In genomic region chr12:109998241-109998903, GRCh38 we compare ENCODE assay signal across 8 cellular contexts. TPM values are rescaled to one million over a fixed set of nuclear protein-coding genes. Genes with fewer than 3 reads are reported as not detected.
DNase-seq lines count a peak whose midpoint lies in the region; ATAC-seq, FAIRE-seq and TF ChIP-seq lines count a peak whose summit lies in the region.

No MANE protein-coding gene starts in this region.

- ATAC-seq in HG03342 (IDR thresholded peaks at IDR 0.05; ENCODE audit: unreplicated experiment), result no peak
- no peak for ATAC-seq in GM21529 (IDR thresholded peaks at IDR 0.05; ENCODE audit: unreplicated experiment)

- peak overlapping the region; percentile 89 to 99 (median 96) for H3K4me3 Mint-ChIP-seq in CD4-positive, alpha-beta memory T cell
- H3K4me3 Mint-ChIP-seq in neural crest cell, result peak overlapping the region; percentile 92

- POLR2A ChIA-PET in CD4-positive, alpha-beta memory T cell (lab: Charles Lee; ENCODE audit: partially characterized antibody), result interaction anchor here (0.8 to 2.7 kb wide), 17 partner anchors 8 to 452 kb away, joined by 3 to 19 read pairs (median 5); partner anchors contain the start of genes ARPC3 and TCHP

- H3K36me3 ChIP-seq in CD4-positive, alpha-beta memory T cell (ENCODE audit: insufficient read depth, low read length), result peaks cover 2% of the 10 kb centered on the region
- no peaks in the 10 kb centered on the region for H3K36me3 ChIP-seq in Loucy (ENCODE audit: insufficient read depth, low read length)

- H3K27ac Mint-ChIP-seq in CD4-positive, alpha-beta memory T cell, result peak overlapping the region; percentile 83 to 99 (median 97)
- H3K27ac Mint-ChIP-seq in neural crest cell (ENCODE audit: unreplicated experiment), result peak overlapping the region; percentile 100

- H3K4me2 ChIP-seq in Loucy (ENCODE audit: low read depth, low read length, poor library complexity, severe bottlenecking), result peak overlapping the region; percentile 88

- H3K36me3 Mint-ChIP-seq in CD4-positive, alpha-beta memory T cell, result peaks cover under 1 to 28% of the 10 kb centered on the region in 2 donors
- no peaks in the 10 kb centered on the region for H3K36me3 Mint-ChIP-seq in neural crest cell (ENCODE audit: low read depth)

- TF ChIP-seq POLR2A in GM12892 (IDR thresholded peaks at IDR 0.05; ENCODE audit: low read depth, low read length) (no peak), GM12891 (IDR thresholded peaks at IDR 0.05; ENCODE audit: low read depth, low read length) (no peak; the same call in 1 of the 2 replicates)

- peaks cover 30% of the 10 kb centered on the region for H4K20me1 ChIP-seq in Loucy (ENCODE audit: insufficient read depth, low read length, poor library complexity, severe bottlenecking)

- no peaks in the 10 kb centered on the region for H3F3A ChIP-seq in Loucy (ENCODE audit: low read depth)

- H3K4me1 Mint-ChIP-seq in CD4-positive, alpha-beta memory T cell, result peaks cover 37 to 84% (median 58%) of the 10 kb centered on the region in 4 donors
- H3K4me1 Mint-ChIP-seq in neural crest cell, result peaks cover 47% of the 10 kb centered on the region

- peak overlapping the region; percentile 89 for H2AFZ ChIP-seq in Loucy (ENCODE audit: low read length)

- intact Hi-C loops in CD4-positive, alpha-beta memory T cell (cut with micrococcal nuclease), result loop anchor here (2.0 to 5.0 kb wide), 4 partner anchors 51 to 889 kb away; partner anchors contain the start of genes FAM222A and GLTP

- peak overlapping the region; percentile 8 to 63 for H3K4me3 ChIP-seq in CD4-positive, alpha-beta memory T cell (ENCODE audit: low read length in 2 of 2)
- H3K4me3 ChIP-seq in Loucy (ENCODE audit: low read length, poor library complexity, severe bottlenecking), result peak overlapping the region; percentile 91
- peak overlapping the region; percentile 88 for H3K4me3 ChIP-seq in choroid plexus epithelial cell (ENCODE audit: low read depth, low read length)

- FAIRE-seq in GM12892 (lab: Jason Lieb, UNC) (no peak), GM12891 (lab: Jason Lieb, UNC) (no peak)

- no peaks in the 10 kb centered on the region for H3K27me3 ChIP-seq in CD4-positive, alpha-beta memory T cell (ENCODE audit: insufficient read depth, low read length)
- no peaks in the 10 kb centered on the region for H3K27me3 ChIP-seq in Loucy (ENCODE audit: insufficient read depth, low read length, poor library complexity, severe bottlenecking)

- no peaks in the 10 kb centered on the region for H3K9me3 Mint-ChIP-seq in CD4-positive, alpha-beta memory T cell
- H3K9me3 Mint-ChIP-seq in neural crest cell, result no peaks in the 10 kb centered on the region

- H3K9ac ChIP-seq in Loucy (ENCODE audit: low read depth, low read length, poor library complexity, severe bottlenecking), result peak overlapping the region; percentile 76

- peak overlapping the region; percentile 80 for H3K27ac ChIP-seq in CD4-positive, alpha-beta memory T cell (ENCODE audit: low read depth, low read length)

- peaks cover 66% of the 10 kb centered on the region for H3K79me2 ChIP-seq in Loucy (ENCODE audit: insufficient read depth, low read length)

- CTCF ChIA-PET in CD4-positive, alpha-beta memory T cell (lab: Charles Lee; ENCODE audit: partially characterized antibody), result interaction anchor here (1.0 to 2.2 kb wide), 4 partner anchors 14 to 145 kb away, joined by 3 to 6 read pairs (median 4); no protein-coding TSS in a partner anchor

- TF ChIP-seq CTCF in Loucy (conservative IDR thresholded peaks at IDR 0.05; ENCODE audit: low read length) (no peak), choroid plexus epithelial cell (conservative IDR thresholded peaks at IDR 0.05; ENCODE audit: low read depth, low read length) (no peak), neural crest cell (conservative IDR thresholded peaks at IDR 0.05) (no peak)

- H3K9me2 ChIP-seq in Loucy (replicated peaks; ENCODE audit: low read depth, low read length), result no peaks in the 10 kb centered on the region

- H3K4me1 ChIP-seq in CD4-positive, alpha-beta memory T cell (ENCODE audit: insufficient read depth, low read length), result peaks cover 61% of the 10 kb centered on the region
- peaks cover 46% of the 10 kb centered on the region for H3K4me1 ChIP-seq in Loucy (ENCODE audit: insufficient read depth, low read length, poor library complexity, severe bottlenecking)

- no peak for DNase-seq in CD4-positive, alpha-beta memory T cell
- DNase-seq in choroid plexus epithelial cell (ENCODE audit: low read depth), result no peak
- DNase-seq in neural crest cell (ENCODE audit: low read depth, low spot score), result peak; percentile 1
- DNase-seq in GM12892 (ENCODE audit: insufficient read length), result no peak
- DNase-seq in GM12891 (ENCODE audit: insufficient read length, low spot score), result no peak

- no peaks in the 10 kb centered on the region for H3K27me3 Mint-ChIP-seq in CD4-positive, alpha-beta memory T cell
- peaks cover 15% of the 10 kb centered on the region for H3K27me3 Mint-ChIP-seq in neural crest cell (ENCODE audit: low read depth)

- no peaks in the 10 kb centered on the region for H3K9me3 ChIP-seq in CD4-positive, alpha-beta memory T cell (ENCODE audit: control insufficient read depth in 1 of 2, low read length in 2 of 2)
- no peaks in the 10 kb centered on the region for H3K9me3 ChIP-seq in Loucy (ENCODE audit: insufficient read depth, low read depth, low read length)

TF ChIP-seq in GM12891, 5 proteins besides CTCF, POLR2A, EP300 and RAD21:
- TF ChIP-seq SPI1 (IDR thresholded peaks at IDR 0.05; ENCODE audit: low read depth, low read length), result no peak
- no peak for TF ChIP-seq POU2F2 (IDR thresholded peaks at IDR 0.05; ENCODE audit: low read depth, low read length)
- no peak for TF ChIP-seq POLR2AphosphoS5 (IDR thresholded peaks at IDR 0.05; ENCODE audit: low read depth, low read length)
- TF ChIP-seq PAX5 (IDR thresholded peaks at IDR 0.05; ENCODE audit: insufficient read depth, low read length, severe bottlenecking), result no peak
- no peak for TF ChIP-seq TAF1 (IDR thresholded peaks at IDR 0.05; ENCODE audit: low read depth, low read length)

RNA-seq across cellular contexts. Expression of gene ANKRD13A, which starts 0.9 kb away (rescaled TPM):
- total RNA-seq in CD4-positive, alpha-beta memory T cell, result 10 to 100 TPM; 99.5 to 99.7 TPM
- polyA plus RNA-seq in CD4-positive, alpha-beta memory T cell, result 10 to 100 TPM; 66.6 to 67.0 TPM
- total RNA-seq in neural crest cell, result 29.5 and 30.0 TPM in 2 replicates
- 57.1 TPM for polyA plus RNA-seq in GM12892 (2012; ENCODE audit: missing spikeins)
- polyA plus RNA-seq in GM12891 (2012; ENCODE audit: low read depth, missing spikeins), result 37.8 TPM

RNA-seq across cellular contexts. Expression of gene GIT2, which starts 2.2 kb away (rescaled TPM):
- 100 to 1,000 TPM; 133 to 149 TPM for total RNA-seq in CD4-positive, alpha-beta memory T cell
- polyA plus RNA-seq in CD4-positive, alpha-beta memory T cell, result 100 to 1,000 TPM in 1 of 2 donors, 10 to 100 TPM in 1; 83.1 to 104 TPM
- 31.1 and 36.8 TPM in 2 replicates for total RNA-seq in neural crest cell
- polyA plus RNA-seq in GM12892 (2012; ENCODE audit: missing spikeins), result 34.4 TPM
- polyA plus RNA-seq in GM12891 (2012; ENCODE audit: low read depth, missing spikeins), result 24.6 TPM

RNA-seq across cellular contexts. Expression of gene C12orf76, which starts 50.0 kb away (rescaled TPM):
- 10 to 100 TPM; 26.4 to 33.5 TPM for total RNA-seq in CD4-positive, alpha-beta memory T cell
- polyA plus RNA-seq in CD4-positive, alpha-beta memory T cell, result 10 to 100 TPM; 16.4 to 17.5 TPM
- total RNA-seq in neural crest cell, result 23.8 and 24.4 TPM in 2 replicates
- 14.7 TPM for polyA plus RNA-seq in GM12892 (2012; ENCODE audit: missing spikeins)
- polyA plus RNA-seq in GM12891 (2012; ENCODE audit: low read depth, missing spikeins), result 17.1 TPM

Comparison
In these comparisons a context has a peak if more than half of its experiments do, and no peak if none do; other contexts are left out.
1. H3K4me3 ChIP-seq: peak in every context shown above with its lines; median percentile 91 in Loucy; 88 in choroid plexus epithelial cell; 36 in CD4-positive, alpha-beta memory T cell.